8 cellular contexts compared by ENCODE assay signal in genomic region chr7:43764039-43764789, GRCh38. TPM values are rescaled to one million over a fixed set of nuclear protein-coding genes. Genes with fewer than 3 reads are reported as not detected.
DNase-seq lines count a peak whose midpoint lies in the region; ATAC-seq and TF ChIP-seq lines count a peak whose summit lies in the region.

No MANE protein-coding gene starts in this region.

- no peak overlapping the region for H2BK5ac ChIP-seq in mesendoderm (ENCODE audit: low read length)

- in situ Hi-C loops in transverse colon (cut with MboI; ENCODE audit: low pct_ligation_motif_present in 1 of 4, low pct_unique_long_range_greater_than_20kb in 1 of 4, low sequenced_read_pairs in 3 of 4): no loop called here

- 46% methylated on average over 8 to 10 of the region's 10 CpGs for WGBS in transverse colon (ENCODE audit: low coverage in 1 of 2), 2 donors
- WGBS in mesendoderm (ENCODE audit: extremely low coverage, insufficient coverage, low lambda C conversion rate): no CpG with 5 or more reads among the region's 10 CpGs

- H3K4me1 ChIP-seq in transverse colon: peaks cover 4 to 27% (median 12%) of the 10 kb centered on the region in 4 donors
- peaks cover 5% of the 10 kb centered on the region for H3K4me1 ChIP-seq in mesendoderm (ENCODE audit: control insufficient read depth, low read depth, low read length)

- no peaks in the 10 kb centered on the region for H3K36me3 Mint-ChIP-seq in activated naive CD4-positive, alpha-beta T cell treated with anti-CD3 and anti-CD28 coated beads, Interleukin-2, amount 50 U/mL, for 72 hours
- no peaks in the 10 kb centered on the region for H3K36me3 Mint-ChIP-seq in mesothelial cell of epicardium

- H3K9me3 Mint-ChIP-seq in activated naive CD4-positive, alpha-beta T cell treated with anti-CD3 and anti-CD28 coated beads, Interleukin-2, amount 50 U/mL, for 72 hours: no peaks in the 10 kb centered on the region
- no peaks in the 10 kb centered on the region for H3K9me3 Mint-ChIP-seq in mesothelial cell of epicardium

- peak; percentile 67 for ATAC-seq in GM18511 (IDR thresholded peaks at IDR 0.05; ENCODE audit: unreplicated experiment)
- ATAC-seq in HG03378 (IDR thresholded peaks at IDR 0.05; ENCODE audit: unreplicated experiment): peak; percentile 59
- ATAC-seq in activated naive CD4-positive, alpha-beta T cell treated with anti-CD3 and anti-CD28 coated beads, Interleukin-2, amount 50 U/mL, for 72 hours: peak; percentile 52 to 60

- H3K79me1 ChIP-seq in mesendoderm (ENCODE audit: low read length): no peaks in the 10 kb centered on the region

- no peak overlapping the region for H3K4me3 Mint-ChIP-seq in mesothelial cell of epicardium

- H2BK120ac ChIP-seq in mesendoderm (ENCODE audit: low read depth, low read length): no peak overlapping the region

- H2AK5ac ChIP-seq in mesendoderm (ENCODE audit: low read length): no peak overlapping the region

- no peak overlapping the region for H3K23ac ChIP-seq in mesendoderm (ENCODE audit: low read length)

- H3K4me3 ChIP-seq in transverse colon: peak overlapping the region in 1 of 4 donors; percentile 6
- H3K4me3 ChIP-seq in mesendoderm (ENCODE audit: low read length): no peak overlapping the region

- H3K36me3 ChIP-seq in transverse colon (no peaks in the 10 kb centered on the region), mesendoderm (ENCODE audit: control insufficient read depth, insufficient read depth, low read length) (no peaks in the 10 kb centered on the region)

- TF ChIP-seq CTCF in mesothelial cell of epicardium (IDR thresholded peaks at IDR 0.05; ENCODE audit: unreplicated experiment) (no peak), transverse colon (IDR thresholded peaks at IDR 0.05) (no peak)

- H3K4me2 ChIP-seq in mesendoderm (ENCODE audit: low read length): no peak overlapping the region

- H3K79me2 ChIP-seq in mesendoderm (ENCODE audit: control insufficient read depth, insufficient read depth, low read length): no peaks in the 10 kb centered on the region

- no peak overlapping the region for H3K18ac ChIP-seq in mesendoderm (ENCODE audit: low read length)

- no peak overlapping the region for H4K5ac ChIP-seq in mesendoderm (ENCODE audit: low read length)

- H3K27ac ChIP-seq in transverse colon: peak overlapping the region; percentile 40 to 62 (median 44)
- no peak overlapping the region for H3K27ac ChIP-seq in mesendoderm (ENCODE audit: low read depth, low read length)

- no peak overlapping the region for H4K8ac ChIP-seq in mesendoderm (ENCODE audit: low read depth, low read length)

- peaks cover 26% of the 10 kb centered on the region for H3K4me1 Mint-ChIP-seq in mesothelial cell of epicardium

- no peak for TF ChIP-seq EP300 in transverse colon (IDR thresholded peaks at IDR 0.05; ENCODE audit: low read depth)

- no peak for TF ChIP-seq POLR2A in transverse colon (IDR thresholded peaks at IDR 0.05)

- no peak overlapping the region for H3K4ac ChIP-seq in mesendoderm (ENCODE audit: low read depth, low read length)

- intact Hi-C loops in transverse colon (cut with DNase I; ENCODE audit: low total_unique reads): loop anchor here (10.0 kb wide), 1 partner anchor 51 kb away; no protein-coding TSS in a partner anchor

- DNase-seq in activated naive CD4-positive, alpha-beta T cell treated with anti-CD3 and anti-CD28 coated beads, Interleukin-2, amount 50 U/mL, for 72 hours (ENCODE audit: low spot score in 2 of 2): no peak
- DNase-seq in mesothelial cell of epicardium (ENCODE audit: low spot score in 2 of 2, unreplicated experiment in 2 of 2) (no peak), transverse colon (peak; percentile 52), D341Med (ENCODE audit: low spot score) (no peak), EL (no peak), mesendoderm (no peak)

- H3K9me3 ChIP-seq in transverse colon: no peaks in the 10 kb centered on the region

- peaks cover 10% of the 10 kb centered on the region for H3K27me3 Mint-ChIP-seq in mesothelial cell of epicardium (ENCODE audit: low read depth)

- H3K27me3 ChIP-seq in transverse colon (no peaks in the 10 kb centered on the region), mesendoderm (ENCODE audit: insufficient read depth, low read length, poor library complexity) (peaks cover 2% of the 10 kb centered on the region)

- no peak overlapping the region for H2BK15ac ChIP-seq in mesendoderm (replicated peaks; ENCODE audit: low read depth)

- H3K9ac ChIP-seq in mesendoderm (ENCODE audit: low read length): no peak overlapping the region

- no peak overlapping the region for H3K56ac ChIP-seq in mesendoderm (ENCODE audit: low read length)

- peak overlapping the region in 1 of 2 donors; percentile 62 for H3K27ac Mint-ChIP-seq in activated naive CD4-positive, alpha-beta T cell treated with anti-CD3 and anti-CD28 coated beads, Interleukin-2, amount 50 U/mL, for 72 hours
- H3K27ac Mint-ChIP-seq in mesothelial cell of epicardium: peak overlapping the region; percentile 80

RNA-seq across cellular contexts. Expression of gene BLVRA, which starts 5.7 kb away (rescaled TPM):
- 10 to 100 TPM; 28.3 to 29.6 TPM for total RNA-seq in activated naive CD4-positive, alpha-beta T cell treated with anti-CD3 and anti-CD28 coated beads, Interleukin-2, amount 50 U/mL, for 72 hours
- total RNA-seq in mesothelial cell of epicardium (27.3 to 29.6 TPM (median 28.9 TPM) in 3 replicates), transverse colon (100 to 1,000 TPM in 1 of 4 donors, 10 to 100 TPM in 2, 1 to 10 TPM in 1; 1.5 to 119 (median 15.9) TPM)
- 19.1 TPM for polyA plus RNA-seq in mesendoderm (2013, experiment 1 of 2)
- 17.7 TPM for polyA plus RNA-seq in mesendoderm (2013, experiment 2 of 2)

RNA-seq across cellular contexts. Expression of gene COA1, which starts 34.9 kb away (rescaled TPM):
- 10 to 100 TPM; 31.9 to 72.4 TPM for total RNA-seq in activated naive CD4-positive, alpha-beta T cell treated with anti-CD3 and anti-CD28 coated beads, Interleukin-2, amount 50 U/mL, for 72 hours
- total RNA-seq in mesothelial cell of epicardium (89.3 to 93.7 TPM (median 91.8 TPM) in 3 replicates), transverse colon (10 to 100 TPM; 31.8 to 53.2 (median 39.8) TPM)
- 129 TPM for polyA plus RNA-seq in mesendoderm (2013, experiment 1 of 2)
- polyA plus RNA-seq in mesendoderm (2013, experiment 2 of 2): 132 TPM
